ENCODE assay signal across 13 cellular contexts in the genomic region with DNA sequence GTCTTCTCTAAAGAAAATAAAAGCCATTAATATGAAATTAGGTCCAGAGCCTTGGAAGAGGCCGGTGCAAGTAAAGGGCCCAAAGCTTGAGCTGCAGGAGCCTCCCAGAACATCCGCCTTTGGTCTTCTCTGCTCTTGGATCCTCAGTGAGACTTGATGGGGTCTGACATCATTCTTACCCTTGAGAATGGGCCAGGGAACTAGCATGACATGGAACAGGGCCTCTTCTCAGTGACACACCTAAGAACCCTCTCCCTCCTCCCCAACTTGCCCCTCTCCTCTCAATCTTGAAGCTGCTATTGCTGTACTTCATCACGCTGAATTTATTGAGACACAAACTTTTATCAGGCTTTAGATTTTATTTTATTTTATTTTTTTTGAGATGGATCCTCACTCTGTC. TPM values are rescaled to one million over a fixed set of nuclear protein-coding genes. Genes with fewer than 3 reads are reported as not detected.
DNase-seq lines count a peak whose midpoint lies in the region; ATAC-seq, FAIRE-seq and TF ChIP-seq lines count a peak whose summit lies in the region.
"Had no signal": no experiment of that assay in that cellular context is flagged by ENCODE, and none has a peak within 500 bp of the region (broad histone marks: within the 10 kb centered on the region; RNA-seq: fewer than 3 reads in every experiment).

No MANE protein-coding gene starts in this region.

- FAIRE-seq in D721Med (lab: Jason Lieb, UNC) = no peak

- no peak for TF ChIP-seq EP300 in gastroesophageal sphincter (IDR thresholded peaks at IDR 0.05)

- H3K27me3 ChIP-seq in heart right ventricle (no peaks in the 10 kb centered on the region), gastroesophageal sphincter (no peaks in the 10 kb centered on the region), rectal smooth muscle tissue (ENCODE audit: control insufficient read depth, insufficient read depth, low read length) (no peaks in the 10 kb centered on the region), aorta (ENCODE audit: control insufficient read depth in 1 of 2, insufficient read depth in 2 of 2, low read length in 1 of 2) (no peaks in the 10 kb centered on the region)

- H3K36me3 ChIP-seq in heart right ventricle (no peaks in the 10 kb centered on the region), gastroesophageal sphincter (no peaks in the 10 kb centered on the region), rectal smooth muscle tissue (ENCODE audit: control insufficient read depth, insufficient read depth, low read length) (no peaks in the 10 kb centered on the region), aorta (ENCODE audit: control insufficient read depth in 1 of 2, insufficient read depth in 2 of 2, low read length in 1 of 2) (no peaks in the 10 kb centered on the region)

- no peak for DNase-seq in heart right ventricle
- DNase-seq in Right ventricle myocardium superior = no peak
- DNase-seq in aorta = no peak
- no peak for DNase-seq in D721Med (ENCODE audit: insufficient read length, low spot score)
- DNase-seq: activated CD8-positive, alpha-beta memory T cell treated with anti-CD3 and anti-CD28 coated beads, Interleukin-2, amount 50 U/mL, for 4 hours; cortex of kidney; NCI-H1092; stimulated activated CD4-positive, alpha-beta T cell treated with anti-CD3 and anti-CD28 coated beads, Interleukin-4, amount 100 ng/mL, for 1 hour had no signal

- H3K4me3 ChIP-seq in heart right ventricle (no peak overlapping the region), gastroesophageal sphincter (no peak overlapping the region), rectal smooth muscle tissue (ENCODE audit: low read length) (no peak overlapping the region), aorta (ENCODE audit: low read length in 2 of 2) (no peak overlapping the region)

- ATAC-seq in heart right ventricle = no peak
- no peak for ATAC-seq in Right ventricle myocardium superior (ENCODE audit: poor library complexity)
- ATAC-seq in gastroesophageal sphincter = no peak
- no peak for ATAC-seq in aorta (ENCODE audit: low FRiP score)
- ATAC-seq in GM21367 (IDR thresholded peaks at IDR 0.05; ENCODE audit: unreplicated experiment) = no peak
- ATAC-seq in GM19023 (IDR thresholded peaks at IDR 0.05; ENCODE audit: unreplicated experiment) = no peak
- ATAC-seq: stimulated activated memory B cell treated with anti-CD40 and anti-IgM and Interleukin-4, amounts not matched to agents 10 μg/mL and 1 μg/mL and 100 μg/mL, for 72 hours had no signal

- no peak for TF ChIP-seq POLR2A in gastroesophageal sphincter (IDR thresholded peaks at IDR 0.05)

- WGBS in heart right ventricle, 2 donors = 80 to 87% methylated on average over 3 of the region's 3 CpGs
- WGBS in gastroesophageal sphincter (ENCODE audit: low coverage in 1 of 2), 2 donors = 60 to 83% methylated on average over 1 to 3 of the region's 3 CpGs
- WGBS in aorta, 2 donors = 35 to 37% methylated on average over 3 of the region's 3 CpGs

- peaks cover 49 to 78% (median 58%) of the 10 kb centered on the region in 9 donors for H3K4me1 ChIP-seq in heart right ventricle
- peaks cover 5 to 75% (median 33%) of the 10 kb centered on the region in 3 donors for H3K4me1 ChIP-seq in gastroesophageal sphincter
- peaks cover 34% of the 10 kb centered on the region for H3K4me1 ChIP-seq in rectal smooth muscle tissue (ENCODE audit: control insufficient read depth, insufficient read depth, low read length)
- peaks cover 2 to 6% of the 10 kb centered on the region in 2 donors for H3K4me1 ChIP-seq in aorta (ENCODE audit: control insufficient read depth in 1 of 2, insufficient read depth in 2 of 2, low read length in 2 of 2)

- intact Hi-C loops in heart right ventricle (cut with DNase I) = loop anchor here in 5 of 10 donors (2.0 to 10.0 kb wide), 7 partner anchors 42 to 246 kb away; a partner anchor contains a TSS
- intact Hi-C loops in Right ventricle myocardium superior (cut with DNase I) = loop anchor here (5.0 kb wide), 1 partner anchor 38 kb away; a partner anchor contains a TSS
- intact Hi-C loops in aorta (cut with DNase I) = loop anchor here in 1 of 2 donors (5.0 kb wide), 2 partner anchors 38 to 153 kb away; a partner anchor contains a TSS

- H3K9me3 ChIP-seq in heart right ventricle (no peaks in the 10 kb centered on the region), gastroesophageal sphincter (no peaks in the 10 kb centered on the region), aorta (ENCODE audit: control insufficient read depth, low read length) (no peaks in the 10 kb centered on the region)

- peak overlapping the region; percentile 74 to 97 (median 92) for H3K27ac ChIP-seq in heart right ventricle
- peak overlapping the region; percentile 41 to 95 (median 88) for H3K27ac ChIP-seq in gastroesophageal sphincter
- peak overlapping the region; percentile 79 for H3K27ac ChIP-seq in rectal smooth muscle tissue (ENCODE audit: low read depth, low read length)
- H3K27ac ChIP-seq in aorta (ENCODE audit: low read depth in 1 of 2, low read length in 2 of 2) = peak overlapping the region; percentile 34 to 97

- H3K9ac ChIP-seq in rectal smooth muscle tissue (ENCODE audit: low read length) = no peak overlapping the region

- no peak for TF ChIP-seq CTCF in heart right ventricle (IDR thresholded peaks at IDR 0.05)
- no peak for TF ChIP-seq CTCF in gastroesophageal sphincter (IDR thresholded peaks at IDR 0.05)
- no peak for TF ChIP-seq CTCF in D721Med (IDR thresholded peaks at IDR 0.05; ENCODE audit: insufficient read depth, missing control alignments)

RNA-seq across cellular contexts. Expression of a gene that starts 40.3 kb away (rescaled TPM):
- 10 to 100 TPM; 40.7 to 65.8 (median 52.8) TPM for total RNA-seq in heart right ventricle
- polyA plus RNA-seq in heart right ventricle = 10 to 100 TPM; 32.9 to 70.2 TPM
- total RNA-seq in Right ventricle myocardium superior = 51.9 TPM
- 100 to 1,000 TPM in 1 of 4 donors, 10 to 100 TPM in 3; 51.5 to 117 (median 76.2) TPM for total RNA-seq in gastroesophageal sphincter
- 10 to 100 TPM; 91.1 to 98.4 TPM for total RNA-seq in aorta
- 100 to 1,000 TPM in 1 of 2 donors, 10 to 100 TPM in 1; 50.1 to 114 TPM for polyA plus RNA-seq in aorta
